In genomic region chr12:76409074-76409473, GRCh38 we compare ENCODE assay signal across 24 cellular contexts.
DNase-seq lines count a peak whose midpoint lies in the region; ATAC-seq and TF ChIP-seq lines count a peak whose summit lies in the region.
"Had no signal": no experiment of that assay in that cellular context is flagged by ENCODE, and none has a peak within 500 bp of the region (broad histone marks: within the 10 kb centered on the region; RNA-seq: fewer than 3 reads in every experiment).

No MANE protein-coding gene starts in this region.

- DNase-seq in activated naive CD8-positive, alpha-beta T cell treated with anti-CD3 and anti-CD28 coated beads, Interleukin-2, amount 50 U/mL, for 24 hours, result no peak
- DNase-seq in immature natural killer cell (no peak), EL (no peak), erythroblast (lab: John Stamatoyannopoulos, UW) (no peak)
- no peak for DNase-seq in stimulated activated CD8-positive, alpha-beta memory T cell treated with anti-CD3 and anti-CD28 coated beads, Interleukin-4, amount 100 ng/mL, for 48 hours
- DNase-seq: 8988T; ACHN; AML-193; BE2C; Caco-2; CD8-positive, alpha-beta T cell; DMS153; DND-41; GDM1; H9 had no signal

- H3K27ac Mint-ChIP-seq in activated naive CD8-positive, alpha-beta T cell, result peak overlapping the region; percentile 34
- no peak overlapping the region for H3K27ac Mint-ChIP-seq in activated naive CD8-positive, alpha-beta T cell treated with anti-CD3 and anti-CD28 coated beads, Interleukin-2, amount 50 U/mL, for 24 hours
- peak overlapping the region; percentile 45 for H3K27ac Mint-ChIP-seq in activated T-helper 17 cell treated with anti-CD3 and anti-CD28 coated beads, Interleukin-2, amount 50 U/mL, for 72 hours
- peak overlapping the region in 4 of 6 donors; percentile 11 to 59 (median 20) for H3K27ac Mint-ChIP-seq in immature natural killer cell
- H3K27ac Mint-ChIP-seq: CD8-positive, alpha-beta T cell; GM23338 had no signal

- H3K27ac ChIP-seq in 22Rv1, result 0 out of 2 replicates have a peak overlapping the region, but pooled peaks have one; percentile 6
- H3K27ac ChIP-seq: A549; BLaER1 treated with 17β-estradiol and CSF1 and Interleukin-3, amounts not matched to agents 10 nM and 100 nM had no signal

- TF ChIP-seq POLR2A in erythroblast (IDR thresholded peaks at IDR 0.05; ENCODE audit: low read length), result no peak

- ATAC-seq in activated naive CD8-positive, alpha-beta T cell treated with anti-CD3 and anti-CD28 coated beads, Interleukin-2, amount 50 U/mL, for 24 hours, result no peak
- ATAC-seq in activated T-helper 17 cell treated with anti-CD3 and anti-CD28 coated beads, Interleukin-2, amount 50 U/mL, for 72 hours (replicated peaks), result no peak
- ATAC-seq: A549; CD8-positive, alpha-beta T cell; GM12878; GM23338; HCT116 had no signal

- no peak for TF ChIP-seq CTCF in 22Rv1 (IDR thresholded peaks at IDR 0.05)

- H3K9me3 Mint-ChIP-seq in activated naive CD8-positive, alpha-beta T cell (ENCODE audit: low read depth), result no peaks in the 10 kb centered on the region
- no peaks in the 10 kb centered on the region for H3K9me3 Mint-ChIP-seq in activated naive CD8-positive, alpha-beta T cell treated with anti-CD3 and anti-CD28 coated beads, Interleukin-2, amount 50 U/mL, for 24 hours
- H3K9me3 Mint-ChIP-seq in activated T-helper 17 cell treated with anti-CD3 and anti-CD28 coated beads, Interleukin-2, amount 50 U/mL, for 72 hours, result no peaks in the 10 kb centered on the region
- no peaks in the 10 kb centered on the region for H3K9me3 Mint-ChIP-seq in immature natural killer cell
- H3K9me3 Mint-ChIP-seq: CD14-positive monocyte; CD8-positive, alpha-beta T cell; GM23338; H9 had no signal

- no peaks in the 10 kb centered on the region for H3K27me3 Mint-ChIP-seq in activated naive CD8-positive, alpha-beta T cell
- no peaks in the 10 kb centered on the region for H3K27me3 Mint-ChIP-seq in activated naive CD8-positive, alpha-beta T cell treated with anti-CD3 and anti-CD28 coated beads, Interleukin-2, amount 50 U/mL, for 24 hours
- no peaks in the 10 kb centered on the region for H3K27me3 Mint-ChIP-seq in activated T-helper 17 cell treated with anti-CD3 and anti-CD28 coated beads, Interleukin-2, amount 50 U/mL, for 72 hours
- H3K27me3 Mint-ChIP-seq in immature natural killer cell (ENCODE audit: low read depth in 3 of 3), result no peaks in the 10 kb centered on the region

- H3K4me1 Mint-ChIP-seq in activated naive CD8-positive, alpha-beta T cell (ENCODE audit: low read depth), result peaks cover 9% of the 10 kb centered on the region
- peaks cover 4% of the 10 kb centered on the region for H3K4me1 Mint-ChIP-seq in activated naive CD8-positive, alpha-beta T cell treated with anti-CD3 and anti-CD28 coated beads, Interleukin-2, amount 50 U/mL, for 24 hours
- no peaks in the 10 kb centered on the region for H3K4me1 Mint-ChIP-seq in activated T-helper 17 cell treated with anti-CD3 and anti-CD28 coated beads, Interleukin-2, amount 50 U/mL, for 72 hours
- H3K4me1 Mint-ChIP-seq in immature natural killer cell, result peaks cover 5 to 41% of the 10 kb centered on the region in 2 donors
- H3K4me1 Mint-ChIP-seq: GM23338 had no signal

- peaks cover 6% of the 10 kb centered on the region for H3K36me3 Mint-ChIP-seq in activated naive CD8-positive, alpha-beta T cell
- H3K36me3 Mint-ChIP-seq in activated naive CD8-positive, alpha-beta T cell treated with anti-CD3 and anti-CD28 coated beads, Interleukin-2, amount 50 U/mL, for 24 hours (ENCODE audit: low read depth), result no peaks in the 10 kb centered on the region
- H3K36me3 Mint-ChIP-seq in activated T-helper 17 cell treated with anti-CD3 and anti-CD28 coated beads, Interleukin-2, amount 50 U/mL, for 72 hours (ENCODE audit: low read depth), result peaks cover 24% of the 10 kb centered on the region
- H3K36me3 Mint-ChIP-seq in immature natural killer cell, result no peaks in the 10 kb centered on the region

- H3K4me3 Mint-ChIP-seq in activated naive CD8-positive, alpha-beta T cell, result no peak overlapping the region
- no peak overlapping the region for H3K4me3 Mint-ChIP-seq in activated naive CD8-positive, alpha-beta T cell treated with anti-CD3 and anti-CD28 coated beads, Interleukin-2, amount 50 U/mL, for 24 hours
- H3K4me3 Mint-ChIP-seq in activated T-helper 17 cell treated with anti-CD3 and anti-CD28 coated beads, Interleukin-2, amount 50 U/mL, for 72 hours, result no peak overlapping the region
- no peak overlapping the region for H3K4me3 Mint-ChIP-seq in immature natural killer cell
- H3K4me3 Mint-ChIP-seq: CD14-positive monocyte; CD8-positive, alpha-beta T cell; GM23338; H9 had no signal
